In the genomic region with DNA sequence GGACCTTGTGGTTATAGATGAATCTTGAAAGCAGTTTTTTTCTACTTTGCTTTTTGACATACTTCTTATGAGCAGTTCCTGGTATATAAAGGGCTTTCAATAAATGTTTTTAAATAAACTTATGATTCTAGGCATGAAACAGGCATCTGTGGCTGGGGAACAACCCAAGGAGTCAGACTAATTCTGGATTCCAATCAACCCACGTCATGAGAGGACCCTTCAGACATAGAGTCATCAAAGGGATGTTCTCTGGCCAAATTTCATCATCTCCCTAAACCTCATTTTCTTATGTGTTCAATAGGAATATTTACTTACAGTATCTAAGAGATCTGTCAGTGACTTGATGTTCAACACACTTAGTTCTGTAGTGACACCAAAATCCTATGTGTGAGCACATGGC, we compare ENCODE assay signal across 25 cellular contexts.
A peak's percentile ranks its signal among the peaks of the same experiment; 100 is the strongest.
DNase-seq lines count a peak whose midpoint lies in the region; ATAC-seq and TF ChIP-seq lines count a peak whose summit lies in the region.
"Had no signal": no experiment of that assay in that cellular context is flagged by ENCODE, and none has a peak within 500 bp of the region (broad histone marks: within the 10 kb centered on the region; RNA-seq: fewer than 3 reads in every experiment).

No MANE protein-coding gene starts in this region.

- no peak overlapping the region for H3K4me3 Mint-ChIP-seq in MCF 10A (ENCODE audit: unreplicated experiment)
- H3K4me3 Mint-ChIP-seq: activated T-helper 1 cell treated with anti-CD3 and anti-CD28 coated beads, Interleukin-12 subunit alpha, Interleukin-12 subunit beta, Interleukin-2, Interleukin-4 antibody, amounts not matched to agents 30 ng/mL and 10 ng/mL and 1 ng/mL, durations not matched to agents 14 hours and 24 hours and 36 hours; CD4-positive, alpha-beta memory T cell; HFFc6; neural progenitor cell; T-helper 2 cell treated with Interferon-gamma antibody and Interleukin-4, amounts not matched to agents 5 μg/mL and 100 μg/mL, for 36 hours had no signal

- H3K4me3 ChIP-seq in breast epithelium (no peak overlapping the region), astrocyte of the spinal cord (ENCODE audit: low read depth, low read length) (no peak overlapping the region), fibroblast of villous mesenchyme (ENCODE audit: low read depth, low read length) (no peak overlapping the region)
- H3K4me3 ChIP-seq: lung, neural progenitor cell, psoas muscle had no signal

- no peak for TF ChIP-seq POLR2A in breast epithelium (IDR thresholded peaks at IDR 0.05)

- H3K27me3 ChIP-seq in breast epithelium, result no peaks in the 10 kb centered on the region
- H3K27me3 ChIP-seq: neural progenitor cell had no signal

- H3K4me1 ChIP-seq in breast epithelium, result no peaks in the 10 kb centered on the region

- H3K27ac ChIP-seq in breast epithelium, result no peak overlapping the region
- H3K27ac ChIP-seq: 22Rv1, neural progenitor cell, psoas muscle, WERI-Rb-1 had no signal

- no peak for ATAC-seq in HG02840 (IDR thresholded peaks at IDR 0.05; ENCODE audit: low FRiP score, unreplicated experiment)
- no peak for ATAC-seq in HG02981 (IDR thresholded peaks at IDR 0.05; ENCODE audit: unreplicated experiment)
- ATAC-seq: psoas muscle, Right ventricle myocardium inferior had no signal

- CTCF ChIA-PET in MCF 10A (lab: Yijun Ruan, JAX), result interaction anchor here (0.6 kb wide), 1 partner anchor 1366 kb away, joined by 3 read pairs; no protein-coding TSS in a partner anchor
- CTCF ChIA-PET in GM10248 (lab: Yijun Ruan, JAX), result no interaction called here

- POLR2A ChIA-PET in MCF 10A (lab: Yijun Ruan, JAX), result no interaction called here
- POLR2A ChIA-PET in GM10248 (lab: Yijun Ruan, JAX), result no interaction called here

- no peaks in the 10 kb centered on the region for H3K4me1 Mint-ChIP-seq in MCF 10A (ENCODE audit: insufficient read depth, unreplicated experiment)
- H3K4me1 Mint-ChIP-seq: CD4-positive, alpha-beta memory T cell had no signal

- H3K9me3 ChIP-seq in breast epithelium, result no peaks in the 10 kb centered on the region
- H3K9me3 ChIP-seq: psoas muscle had no signal

- TF ChIP-seq CTCF in MCF 10A (IDR thresholded peaks at IDR 0.05; ENCODE audit: unreplicated experiment), result no peak
- TF ChIP-seq CTCF in breast epithelium (IDR thresholded peaks at IDR 0.05), result no peak
- TF ChIP-seq CTCF in astrocyte of the spinal cord (IDR thresholded peaks at IDR 0.05; ENCODE audit: low read depth, low read length), result no peak
- TF ChIP-seq CTCF in fibroblast of villous mesenchyme (IDR thresholded peaks at IDR 0.05; ENCODE audit: insufficient read depth, low read depth, low read length), result no peak
- no peak for TF ChIP-seq CTCF in GM10248 (IDR thresholded peaks at IDR 0.05; ENCODE audit: control extremely low read depth, extremely low read depth, low read depth, missing control alignments)

- no peaks in the 10 kb centered on the region for H3K9me3 Mint-ChIP-seq in MCF 10A (ENCODE audit: unreplicated experiment)
- H3K9me3 Mint-ChIP-seq: activated T-helper 1 cell treated with anti-CD3 and anti-CD28 coated beads, Interleukin-12 subunit alpha, Interleukin-12 subunit beta, Interleukin-2, Interleukin-4 antibody, amounts not matched to agents 30 ng/mL and 10 ng/mL and 1 ng/mL, durations not matched to agents 14 hours and 24 hours and 36 hours; neural progenitor cell had no signal

- peak; percentile 18 for DNase-seq in MCF 10A (ENCODE audit: unreplicated experiment)
- no peak for DNase-seq in breast epithelium (ENCODE audit: low spot score in 2 of 2)
- DNase-seq in astrocyte of the spinal cord (ENCODE audit: low read depth, low spot score), result peak; percentile 51
- DNase-seq in fibroblast of villous mesenchyme (ENCODE audit: low read depth), result peak; percentile 6
- no peak for DNase-seq in GM10248 (ENCODE audit: extremely low spot score)
- DNase-seq in effector CD4-positive, alpha-beta T cell, result no peak
- DNase-seq: activated naive CD4-positive, alpha-beta T cell treated with anti-CD3 and anti-CD28 coated beads, Interleukin-2, amount 50 U/mL, for 16 hours; AML-193; aorta; CD4-positive, alpha-beta memory T cell; GDM1; glutamatergic neuron; HFFc6; NCI-H187; psoas muscle; trophoblast cell; WERI-Rb-1 had no signal

- H3K36me3 Mint-ChIP-seq in MCF 10A (ENCODE audit: insufficient read depth, unreplicated experiment), result no peaks in the 10 kb centered on the region
- H3K36me3 Mint-ChIP-seq: CD4-positive, alpha-beta memory T cell; neural progenitor cell had no signal

- intact Hi-C loops in MCF 10A (cut with micrococcal nuclease) (no loop called here), breast epithelium (cut with DNase I; ENCODE audit: low total_unique reads) (no loop called here)

- no TSS peak for BruUV-seq in MCF 10A (replicated peaks; lab: Mats Ljungman, UMichigan)

- no peaks in the 10 kb centered on the region for H3K36me3 ChIP-seq in breast epithelium
- H3K36me3 ChIP-seq: neural progenitor cell, WERI-Rb-1 had no signal

- in situ Hi-C loops in astrocyte of the spinal cord (cut with HindIII; ENCODE audit: low sequenced_read_pairs), result no loop called here

- H3K27me3 Mint-ChIP-seq in MCF 10A (ENCODE audit: insufficient read depth, unreplicated experiment), result no peaks in the 10 kb centered on the region
- H3K27me3 Mint-ChIP-seq: CD4-positive, alpha-beta memory T cell had no signal

- H3K27ac Mint-ChIP-seq in MCF 10A (ENCODE audit: low read depth, unreplicated experiment), result no peak overlapping the region
- H3K27ac Mint-ChIP-seq: activated T-helper 1 cell treated with anti-CD3 and anti-CD28 coated beads, Interleukin-12 subunit alpha, Interleukin-12 subunit beta, Interleukin-2, Interleukin-4 antibody, amounts not matched to agents 30 ng/mL and 10 ng/mL and 1 ng/mL, durations not matched to agents 14 hours and 24 hours and 36 hours; CD4-positive, alpha-beta memory T cell; HFFc6; neural progenitor cell; T-helper 2 cell treated with Interferon-gamma antibody and Interleukin-4, amounts not matched to agents 5 μg/mL and 100 μg/mL, for 36 hours had no signal

Comparison
In these comparisons a context has a peak if more than half of its experiments do, and no peak if none do; other contexts are left out.
1. DNase-seq: peak in MCF 10A (single experiment), astrocyte of the spinal cord (single experiment) and fibroblast of villous mesenchyme (single experiment); none in breast epithelium (0 of 2), GM10248 (single experiment) and effector CD4-positive, alpha-beta T cell (single experiment).